25 cellular contexts compared by ENCODE assay signal in the genomic region with DNA sequence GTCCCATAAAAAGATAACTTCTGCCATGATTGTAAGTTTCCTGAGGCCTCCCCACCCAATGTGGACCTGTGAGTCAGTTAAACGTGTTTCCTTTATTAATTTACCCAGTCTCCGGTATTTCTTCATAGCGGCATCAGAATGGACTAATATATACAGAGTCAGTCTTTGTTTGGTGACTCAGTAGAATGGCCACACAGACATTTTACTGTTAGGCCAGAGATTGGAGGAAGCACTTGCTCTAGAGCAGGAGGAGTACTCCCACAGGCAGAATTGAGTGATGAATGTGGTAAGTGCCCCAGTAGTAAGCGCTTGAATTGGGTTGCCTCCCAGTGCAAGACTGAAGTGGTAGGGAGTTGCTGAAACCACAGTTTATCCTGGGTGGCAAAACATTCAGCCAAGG.
DNase-seq lines count a peak whose midpoint lies in the region; ATAC-seq and TF ChIP-seq lines count a peak whose summit lies in the region.
"Had no signal": no experiment of that assay in that cellular context is flagged by ENCODE, and none has a peak within 500 bp of the region (broad histone marks: within the 10 kb centered on the region; RNA-seq: fewer than 3 reads in every experiment).

No MANE protein-coding gene starts in this region.

- H4K20me1 ChIP-seq in fibroblast of lung (ENCODE audit: control insufficient read depth, extremely low read depth, insufficient read depth, low read length): no peaks in the 10 kb centered on the region

- H3K27ac ChIP-seq in breast epithelium (no peak overlapping the region), fibroblast of lung (ENCODE audit: insufficient read depth, low read length) (no peak overlapping the region)
- H3K27ac ChIP-seq: 22Rv1, spleen had no signal

- TF ChIP-seq POLR2A in breast epithelium (IDR thresholded peaks at IDR 0.05): no peak

- no peak overlapping the region for H3K4me3 ChIP-seq in breast epithelium
- H3K4me3 ChIP-seq in fibroblast of lung (replicated peaks in 1 of 4; ENCODE audit: control extremely low read depth in 1 of 4, insufficient read depth in 1 of 4, low read depth in 3 of 4, low read length in 4 of 4): no peak overlapping the region
- H3K4me3 ChIP-seq: spleen had no signal

- no peak overlapping the region for H2AFZ ChIP-seq in fibroblast of lung (ENCODE audit: low read length)

- H3K36me3 Mint-ChIP-seq in MCF 10A (ENCODE audit: insufficient read depth, unreplicated experiment): no peaks in the 10 kb centered on the region
- H3K36me3 Mint-ChIP-seq in natural killer cell treated with Interleukin-12 subunit alpha and Interleukin-12 subunit beta and Interleukin-15 and Interleukin-18, amount 100 ng/mL, for 72 hours: peaks cover 4% of the 10 kb centered on the region
- H3K36me3 Mint-ChIP-seq: activated CD8-positive, alpha-beta memory T cell treated with anti-CD3 and anti-CD28 coated beads, Interleukin-2, amount 10 ng/mL, durations not matched to agents 7 days and 5 days; activated naive CD8-positive, alpha-beta T cell treated with anti-CD3 and anti-CD28 coated beads for 36 hours had no signal

- H3K79me2 ChIP-seq in fibroblast of lung (ENCODE audit: control insufficient read depth, insufficient read depth, low read length): no peaks in the 10 kb centered on the region

- H3K9ac ChIP-seq in fibroblast of lung (ENCODE audit: insufficient read depth, low read length): no peak overlapping the region

- TF ChIP-seq CTCF in MCF 10A (IDR thresholded peaks at IDR 0.05; ENCODE audit: unreplicated experiment) (no peak), breast epithelium (IDR thresholded peaks at IDR 0.05) (no peak), fibroblast of lung (conservative IDR thresholded peaks at IDR 0.05 in 1 of 2, IDR thresholded peaks at IDR 0.05 in 1 of 2; ENCODE audit: low read depth in 1 of 2, low read length in 2 of 2) (no peak)

- H3K27me3 Mint-ChIP-seq in MCF 10A (ENCODE audit: insufficient read depth, unreplicated experiment): no peaks in the 10 kb centered on the region
- H3K27me3 Mint-ChIP-seq in natural killer cell treated with Interleukin-12 subunit alpha and Interleukin-12 subunit beta and Interleukin-15 and Interleukin-18, amount 100 ng/mL, for 72 hours: no peaks in the 10 kb centered on the region
- H3K27me3 Mint-ChIP-seq: activated CD8-positive, alpha-beta memory T cell treated with anti-CD3 and anti-CD28 coated beads, Interleukin-2, amount 10 ng/mL, durations not matched to agents 7 days and 5 days; T-helper 17 cell had no signal

- DNase-seq in MCF 10A (ENCODE audit: unreplicated experiment): peak; percentile 36
- DNase-seq in breast epithelium (ENCODE audit: low spot score in 2 of 2): no peak
- DNase-seq in RPMI7951 (ENCODE audit: low read depth): peak; percentile 79
- peak; percentile 44 to 63 for DNase-seq in fibroblast of lung (ENCODE audit: low read depth in 2 of 2)
- DNase-seq in natural killer cell treated with Interleukin-12 subunit alpha and Interleukin-12 subunit beta and Interleukin-15 and Interleukin-18, amount 100 ng/mL, for 72 hours (ENCODE audit: low spot score): no peak
- no peak for DNase-seq in NCI-H1417 (lab: John Stamatoyannopoulos, UW)
- DNase-seq: activated CD4-positive, alpha-beta T cell treated with anti-CD3 and anti-CD28 coated beads for 48 hours; activated CD8-positive, alpha-beta memory T cell treated with anti-CD3 and anti-CD28 coated beads, Interleukin-2, amount 10 ng/mL, durations not matched to agents 7 days and 5 days; activated naive CD8-positive, alpha-beta T cell treated with anti-CD3 and anti-CD28 coated beads for 36 hours; COR-L47; DND-41; effector CD8-positive, alpha-beta T cell; kidney glomerular epithelial cell; NCI-H1092; NCI-H2029 treated with DMSO at 0.1 percent for 48 hours; NCI-H446; SIG-M5; spleen; stimulated activated CD4-positive, alpha-beta T cell treated with anti-CD3 and anti-CD28 coated beads, Interleukin-4, amount 100 ng/mL, for 24 hours; stimulated activated naive CD4-positive, alpha-beta T cell treated with Interleukin-2 at 50 U/mL for 16 hours; T-helper 17 cell had no signal

- H3K27me3 ChIP-seq in breast epithelium (no peaks in the 10 kb centered on the region), fibroblast of lung (ENCODE audit: control insufficient read depth, insufficient read depth, low read length) (no peaks in the 10 kb centered on the region)
- H3K27me3 ChIP-seq: spleen had no signal

- H3K9me3 Mint-ChIP-seq in MCF 10A (ENCODE audit: unreplicated experiment): no peaks in the 10 kb centered on the region
- peaks cover 11% of the 10 kb centered on the region for H3K9me3 Mint-ChIP-seq in natural killer cell treated with Interleukin-12 subunit alpha and Interleukin-12 subunit beta and Interleukin-15 and Interleukin-18, amount 100 ng/mL, for 72 hours

- H3K4me3 Mint-ChIP-seq in MCF 10A (ENCODE audit: unreplicated experiment): no peak overlapping the region
- H3K4me3 Mint-ChIP-seq in natural killer cell treated with Interleukin-12 subunit alpha and Interleukin-12 subunit beta and Interleukin-15 and Interleukin-18, amount 100 ng/mL, for 72 hours: no peak overlapping the region
- H3K4me3 Mint-ChIP-seq: activated CD8-positive, alpha-beta memory T cell treated with anti-CD3 and anti-CD28 coated beads, Interleukin-2, amount 10 ng/mL, durations not matched to agents 7 days and 5 days; activated naive CD8-positive, alpha-beta T cell treated with anti-CD3 and anti-CD28 coated beads for 36 hours; activated T-helper 1 cell treated with anti-CD3 and anti-CD28 coated beads, Interleukin-12 subunit alpha, Interleukin-12 subunit beta, Interleukin-2, Interleukin-4 antibody, amounts not matched to agents 30 ng/mL and 10 ng/mL and 1 ng/mL, durations not matched to agents 14 hours and 24 hours and 36 hours; T-helper 17 cell had no signal

- no peaks in the 10 kb centered on the region for H3K4me1 Mint-ChIP-seq in MCF 10A (ENCODE audit: insufficient read depth, unreplicated experiment)
- H3K4me1 Mint-ChIP-seq in natural killer cell treated with Interleukin-12 subunit alpha and Interleukin-12 subunit beta and Interleukin-15 and Interleukin-18, amount 100 ng/mL, for 72 hours (ENCODE audit: low read depth in 2 of 2): no peaks in the 10 kb centered on the region
- H3K4me1 Mint-ChIP-seq: activated CD8-positive, alpha-beta memory T cell treated with anti-CD3 and anti-CD28 coated beads, Interleukin-2, amount 10 ng/mL, durations not matched to agents 7 days and 5 days; activated naive CD8-positive, alpha-beta T cell treated with anti-CD3 and anti-CD28 coated beads for 36 hours; T-helper 17 cell had no signal

- H3K9me3 ChIP-seq in breast epithelium (peaks cover 23 to 24% of the 10 kb centered on the region in 2 donors), fibroblast of lung (ENCODE audit: control insufficient read depth, insufficient read depth, low read depth, low read length) (no peaks in the 10 kb centered on the region)

- H3K4me1 ChIP-seq in breast epithelium: no peaks in the 10 kb centered on the region
- H3K4me1 ChIP-seq in fibroblast of lung (ENCODE audit: control insufficient read depth, extremely low read depth, insufficient read depth, low read length): no peaks in the 10 kb centered on the region
- H3K4me1 ChIP-seq: spleen had no signal

- H3K4me2 ChIP-seq in fibroblast of lung (ENCODE audit: extremely low read depth, insufficient read depth, low read length): no peak overlapping the region

- ATAC-seq in GM21576 (IDR thresholded peaks at IDR 0.05; ENCODE audit: unreplicated experiment) (no peak), HG02981 (IDR thresholded peaks at IDR 0.05; ENCODE audit: unreplicated experiment) (no peak)
- ATAC-seq in natural killer cell treated with Interleukin-12 subunit alpha and Interleukin-12 subunit beta and Interleukin-15 and Interleukin-18, amount 100 ng/mL, for 72 hours: no peak
- ATAC-seq: activated CD8-positive, alpha-beta memory T cell treated with anti-CD3 and anti-CD28 coated beads, Interleukin-2, amount 10 ng/mL, durations not matched to agents 7 days and 5 days; T-helper 17 cell had no signal

- H3K27ac Mint-ChIP-seq in MCF 10A (ENCODE audit: low read depth, unreplicated experiment): no peak overlapping the region
- no peak overlapping the region for H3K27ac Mint-ChIP-seq in natural killer cell treated with Interleukin-12 subunit alpha and Interleukin-12 subunit beta and Interleukin-15 and Interleukin-18, amount 100 ng/mL, for 72 hours
- H3K27ac Mint-ChIP-seq: activated CD8-positive, alpha-beta memory T cell treated with anti-CD3 and anti-CD28 coated beads, Interleukin-2, amount 10 ng/mL, durations not matched to agents 7 days and 5 days; activated naive CD8-positive, alpha-beta T cell treated with anti-CD3 and anti-CD28 coated beads for 36 hours; activated T-helper 1 cell treated with anti-CD3 and anti-CD28 coated beads, Interleukin-12 subunit alpha, Interleukin-12 subunit beta, Interleukin-2, Interleukin-4 antibody, amounts not matched to agents 30 ng/mL and 10 ng/mL and 1 ng/mL, durations not matched to agents 14 hours and 24 hours and 36 hours; T-helper 17 cell had no signal

- POLR2A ChIA-PET in MCF 10A (lab: Yijun Ruan, JAX): no interaction called here

- CTCF ChIA-PET in MCF 10A (lab: Yijun Ruan, JAX): no interaction called here

- H3K36me3 ChIP-seq in breast epithelium (no peaks in the 10 kb centered on the region), fibroblast of lung (ENCODE audit: control insufficient read depth, insufficient read depth, low read length) (no peaks in the 10 kb centered on the region)
- H3K36me3 ChIP-seq: spleen had no signal

- intact Hi-C loops in MCF 10A (cut with micrococcal nuclease) (no loop called here), breast epithelium (cut with DNase I; ENCODE audit: low total_unique reads) (no loop called here)

- no TSS peak for BruUV-seq in MCF 10A (replicated peaks; lab: Mats Ljungman, UMichigan)

Comparison
In these comparisons a context has a peak if more than half of its experiments do, and no peak if none do; other contexts are left out.
1. DNase-seq: peak in MCF 10A (single experiment), RPMI7951 (single experiment) and fibroblast of lung (2 of 2); none in breast epithelium (0 of 2), natural killer cell treated with Interleukin-12 subunit alpha and Interleukin-12 subunit beta and Interleukin-15 and Interleukin-18, amount 100 ng/mL, for 72 hours (single experiment) and NCI-H1417 (0 of 3).